1 cellular context compared by ENCODE assay signal in the genomic region with DNA sequence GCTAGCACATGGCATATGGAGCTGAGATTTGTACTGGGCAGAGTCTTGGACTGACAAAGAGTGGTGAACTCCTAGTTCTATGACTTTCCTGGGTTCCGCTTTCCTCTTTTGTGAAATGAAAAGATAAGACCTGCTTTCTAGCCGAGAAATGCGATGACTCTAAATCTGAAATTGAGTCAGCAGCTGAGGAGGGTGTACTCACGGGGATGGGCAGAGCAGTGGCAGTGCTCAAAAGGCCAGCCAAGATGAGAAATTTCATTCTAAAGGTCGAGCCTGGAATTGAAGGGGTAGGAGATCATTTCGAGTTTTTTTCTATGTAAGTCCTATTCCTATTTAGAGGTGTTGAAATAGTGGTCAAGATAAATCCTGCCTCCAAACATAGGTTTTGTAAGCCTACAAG.
TF ChIP-seq lines count a peak whose summit lies in the region.

No MANE protein-coding gene starts in this region.

TF ChIP-seq in H1, 55 proteins besides CTCF, POLR2A, EP300 and RAD21:
- no peak for TF ChIP-seq EZH2 (IDR thresholded peaks at IDR 0.05; ENCODE audit: low read depth, low read length, severe bottlenecking)
- TF ChIP-seq POU5F1 (IDR thresholded peaks at IDR 0.05; ENCODE audit: low read depth, low read length): no peak
- TF ChIP-seq JUN (IDR thresholded peaks at IDR 0.05; ENCODE audit: low read depth, low read length): no peak
- TF ChIP-seq RNF2 (IDR thresholded peaks at IDR 0.05; ENCODE audit: borderline replicate concordance, low read depth, low read length, missing control alignments, poor library complexity, severe bottlenecking): no peak
- TF ChIP-seq HDAC6 (IDR thresholded peaks at IDR 0.05; ENCODE audit: low read depth, low read length): no peak
- no peak for TF ChIP-seq KDM5A (IDR thresholded peaks at IDR 0.05; ENCODE audit: low read length)
- TF ChIP-seq SRF (IDR thresholded peaks at IDR 0.05; ENCODE audit: low read depth, low read length): no peak
- TF ChIP-seq RBBP5 (IDR thresholded peaks at IDR 0.05; ENCODE audit: borderline replicate concordance, low read depth, low read length): no peak
- TF ChIP-seq MAFK (IDR thresholded peaks at IDR 0.05; ENCODE audit: low read depth, low read length): no peak
- TF ChIP-seq TCF12 (IDR thresholded peaks at IDR 0.05; ENCODE audit: low read depth, low read length): no peak
- TF ChIP-seq TAF1 (IDR thresholded peaks at IDR 0.05; ENCODE audit: low read depth, low read length): no peak
- TF ChIP-seq SIX5 (IDR thresholded peaks at IDR 0.05; ENCODE audit: low read depth, low read length): no peak
- no peak for TF ChIP-seq YY1 (IDR thresholded peaks at IDR 0.05; ENCODE audit: low read depth, low read length)
- no peak for TF ChIP-seq CTBP2 (IDR thresholded peaks at IDR 0.05; ENCODE audit: borderline replicate concordance, insufficient read depth, insufficient read length, low read length)
- no peak for TF ChIP-seq JUND (IDR thresholded peaks at IDR 0.05; ENCODE audit: low read length)
- no peak for TF ChIP-seq SP2 (IDR thresholded peaks at IDR 0.05; ENCODE audit: low read length)
- no peak for TF ChIP-seq TAF7 (optimal IDR thresholded peaks at IDR 0.05; ENCODE audit: borderline replicate concordance, low read depth, low read length)
